ENCODE assay signal across 14 cellular contexts in genomic region chr15:73979636-73980035, GRCh38.
"Had no signal": no experiment of that assay in that cellular context is flagged by ENCODE, and none has a peak within 500 bp of the region (broad histone marks: within the 10 kb centered on the region; RNA-seq: fewer than 3 reads in every experiment).

No MANE protein-coding gene starts in this region.

- H3K4me3 ChIP-seq: esophagus squamous epithelium, mucosa of descending colon, skin epidermis, stomach, thoracic aorta had no signal

- H3K9me3 Mint-ChIP-seq: effector memory CD8-positive, alpha-beta T cell; naive thymus-derived CD8-positive, alpha-beta T cell had no signal

- H3K27ac Mint-ChIP-seq: effector memory CD8-positive, alpha-beta T cell had no signal

- H3K27ac ChIP-seq: esophagus squamous epithelium, neutrophil, stomach, thoracic aorta had no signal

- H3K36me3 ChIP-seq: neutrophil, thoracic aorta had no signal

- H3K4me3 Mint-ChIP-seq: effector memory CD8-positive, alpha-beta T cell had no signal

- DNase-seq: effector memory CD8-positive, alpha-beta T cell; esophagus squamous epithelium; foreskin keratinocyte; left colon; mucosa of descending colon; naive thymus-derived CD8-positive, alpha-beta T cell; stimulated activated CD4-positive, alpha-beta T cell treated with anti-CD3 and anti-CD28 coated beads, Interleukin-4, amount 100 ng/mL, for 4 hours; stimulated activated naive CD4-positive, alpha-beta T cell; stomach; substantia nigra; trophoblast cell had no signal

- H3K9me3 ChIP-seq: esophagus squamous epithelium, mucosa of descending colon, neutrophil, stomach, thoracic aorta had no signal

- H3K27me3 ChIP-seq: neutrophil had no signal
